ENCODE assay signal across 9 cellular contexts in genomic region chr2:97950329-97951154, GRCh38. TPM values are rescaled to one million over a fixed set of nuclear protein-coding genes. Genes with fewer than 3 reads are reported as not detected.
DNase-seq lines count a peak whose midpoint lies in the region; ATAC-seq and TF ChIP-seq lines count a peak whose summit lies in the region.
"Had no signal": no experiment of that assay in that cellular context is flagged by ENCODE, and none has a peak within 500 bp of the region (broad histone marks: within the 10 kb centered on the region; RNA-seq: fewer than 3 reads in every experiment).

No MANE protein-coding gene starts in this region.

- H3K27ac ChIP-seq in Panc1 (ENCODE audit: low read length) = peak overlapping the region; percentile 73

- ATAC-seq in Panc1 = peak; percentile 88
- ATAC-seq in HG02973 (IDR thresholded peaks at IDR 0.05; ENCODE audit: unreplicated experiment) = no peak
- ATAC-seq in GM19455 (IDR thresholded peaks at IDR 0.05; ENCODE audit: unreplicated experiment) = no peak

- DNase-seq in ELR (ENCODE audit: low read depth) (peak; percentile 90), Panc1 (ENCODE audit: low read depth, low spot score) (no peak), fibroblast of gingiva (ENCODE audit: low read depth) (peak; percentile 46), progenitor cell of endocrine pancreas (ENCODE audit: low spot score, unreplicated experiment) (no peak), NCI-H1417 treated with DMSO at 0.1 percent for 48 hours (lab: John Stamatoyannopoulos, UW) (no peak), mucosa of gallbladder (ENCODE audit: low spot score) (no peak)

- H3K4me3 Mint-ChIP-seq in progenitor cell of endocrine pancreas (ENCODE audit: low read depth) = no peak overlapping the region

- TF ChIP-seq CTCF in Panc1 (IDR thresholded peaks at IDR 0.05) = no peak
- TF ChIP-seq CTCF in progenitor cell of endocrine pancreas (IDR thresholded peaks at IDR 0.05; ENCODE audit: unreplicated experiment) = no peak

- H3K36me3 ChIP-seq in Panc1 (ENCODE audit: control insufficient read depth, insufficient read depth, low read length) = no peaks in the 10 kb centered on the region

- H3K4me1 ChIP-seq in Panc1 (ENCODE audit: control insufficient read depth, insufficient read depth, low read length) = peaks cover 20% of the 10 kb centered on the region

- intact Hi-C loops in Panc1 (cut with micrococcal nuclease; ENCODE audit: unreplicated experiment) = no loop called here

- no TSS peak for BruUV-seq in Panc1 (replicated peaks; lab: Mats Ljungman, UMichigan)

- no peaks in the 10 kb centered on the region for H3K27me3 Mint-ChIP-seq in progenitor cell of endocrine pancreas

- in situ Hi-C loops in Panc1 (cut with HindIII; ENCODE audit: low pct_unique_long_range_greater_than_20kb, low sequenced_read_pairs) = no loop called here

- POLR2A ChIA-PET in Panc1 (lab: Charles Lee) = interaction anchor here (0.6 kb wide), 1 partner anchor 543 kb away, joined by 3 read pairs; no protein-coding TSS in a partner anchor

- peak overlapping the region; percentile 68 for H3K27ac Mint-ChIP-seq in progenitor cell of endocrine pancreas

- peaks cover 18% of the 10 kb centered on the region for H3K4me1 Mint-ChIP-seq in progenitor cell of endocrine pancreas (ENCODE audit: low read depth)

- H3K9me3 Mint-ChIP-seq in progenitor cell of endocrine pancreas (ENCODE audit: low read depth) = peaks cover 3% of the 10 kb centered on the region

- CTCF ChIA-PET in Panc1 (lab: Charles Lee) = interaction anchor here (0.6 kb wide), 2 partner anchors 24 to 1177 kb away, joined by 3 read pairs; no protein-coding TSS in a partner anchor

- H3K4me3 ChIP-seq in Panc1 (ENCODE audit: low read depth in 2 of 2, low read length in 2 of 2) = no peak overlapping the region
- H3K4me3 ChIP-seq: skin epidermis had no signal

- no peaks in the 10 kb centered on the region for H3K9me3 ChIP-seq in Panc1 (ENCODE audit: control insufficient read depth, insufficient read depth, low read depth, low read length)

- H3K36me3 Mint-ChIP-seq in progenitor cell of endocrine pancreas (ENCODE audit: insufficient read depth) = peaks cover 8% of the 10 kb centered on the region

- H3K27me3 ChIP-seq in Panc1 (ENCODE audit: control insufficient read depth, insufficient read depth, low read length) = no peaks in the 10 kb centered on the region

RNA-seq across cellular contexts. Expression of gene TMEM131, which starts 45.2 kb away (rescaled TPM):
- total RNA-seq in Panc1 (2021; ENCODE audit: unreplicated experiment) (43.4 TPM), progenitor cell of endocrine pancreas (57.1 and 58.8 TPM in 2 replicates), mucosa of gallbladder (52.8 TPM)
- polyA plus RNA-seq in Panc1 (2012; ENCODE audit: insufficient read length) = 30.3 TPM

Comparison
In these comparisons a context has a peak if more than half of its experiments do, and no peak if none do; other contexts are left out.
1. DNase-seq: peak in ELR (single experiment) and fibroblast of gingiva (single experiment); none in Panc1 (single experiment), progenitor cell of endocrine pancreas (single experiment), NCI-H1417 treated with DMSO at 0.1 percent for 48 hours (single experiment) and mucosa of gallbladder (single experiment).